Comparison of ENCODE assay signal across 17 cellular contexts in genomic region chr15:93862791-93863190, GRCh38.
DNase-seq lines count a peak whose midpoint lies in the region; ATAC-seq and TF ChIP-seq lines count a peak whose summit lies in the region.
"Had no signal": no experiment of that assay in that cellular context is flagged by ENCODE, and none has a peak within 500 bp of the region (broad histone marks: within the 10 kb centered on the region; RNA-seq: fewer than 3 reads in every experiment).

No MANE protein-coding gene starts in this region.

- no peak overlapping the region for H3K4me3 Mint-ChIP-seq in progenitor cell of endocrine pancreas (ENCODE audit: low read depth)

- no peak for TF ChIP-seq CTCF in body of pancreas (IDR thresholded peaks at IDR 0.05)
- TF ChIP-seq CTCF in right lobe of liver (IDR thresholded peaks at IDR 0.05): no peak
- no peak for TF ChIP-seq CTCF in testis (IDR thresholded peaks at IDR 0.05)
- no peak for TF ChIP-seq CTCF in progenitor cell of endocrine pancreas (IDR thresholded peaks at IDR 0.05; ENCODE audit: unreplicated experiment)

- peaks cover 11% of the 10 kb centered on the region for H3K27me3 Mint-ChIP-seq in progenitor cell of endocrine pancreas

- H3K4me1 Mint-ChIP-seq in progenitor cell of endocrine pancreas (ENCODE audit: low read depth): no peaks in the 10 kb centered on the region

- H3K4me1 ChIP-seq in body of pancreas: no peaks in the 10 kb centered on the region
- no peaks in the 10 kb centered on the region for H3K4me1 ChIP-seq in right lobe of liver
- no peaks in the 10 kb centered on the region for H3K4me1 ChIP-seq in testis
- H3K4me1 ChIP-seq: thyroid gland had no signal

- ATAC-seq in body of pancreas (peak; percentile 24), right lobe of liver (peak; percentile 56 to 76 (median 67)), GM18858 (IDR thresholded peaks at IDR 0.05; ENCODE audit: unreplicated experiment) (no peak)
- ATAC-seq: activated CD4-positive, CD25-positive, alpha-beta regulatory T cell treated with anti-CD3 and anti-CD28 coated beads, Interleukin-2, amount 50 U/mL, for 24 hours had no signal

- peak; percentile 85 for DNase-seq in MV-4-11 (lab: John Stamatoyannopoulos, UW)
- DNase-seq in body of pancreas: peak in 2 of 4 donors; percentile 8 to 74
- peak in 1 of 3 donors; percentile 50 for DNase-seq in right lobe of liver
- peak; percentile 37 for DNase-seq in testis
- DNase-seq in stimulated activated CD4-positive, alpha-beta T cell treated with anti-CD3 and anti-CD28 coated beads, Interleukin-4, amount 100 ng/mL, for 24 hours: no peak
- DNase-seq in activated CD4-positive, alpha-beta T cell treated with anti-CD3 and anti-CD28 coated beads for 48 hours: no peak
- no peak for DNase-seq in progenitor cell of endocrine pancreas (ENCODE audit: low spot score, unreplicated experiment)
- DNase-seq: brain microvascular endothelial cell, Calu3, GM23248, NCI-H1092 treated with DMSO at 0.1 percent for 48 hours, NCI-H524, SJCRH30 had no signal

- H3K9me3 Mint-ChIP-seq in progenitor cell of endocrine pancreas (ENCODE audit: low read depth): no peaks in the 10 kb centered on the region

- no peak overlapping the region for H3K27ac Mint-ChIP-seq in progenitor cell of endocrine pancreas

- no peaks in the 10 kb centered on the region for H3K9me3 ChIP-seq in body of pancreas
- H3K9me3 ChIP-seq in right lobe of liver: no peaks in the 10 kb centered on the region
- no peaks in the 10 kb centered on the region for H3K9me3 ChIP-seq in testis
- H3K9me3 ChIP-seq: SJCRH30, thyroid gland had no signal

- WGBS in body of pancreas, 2 donors: 57 to 74% methylated on average over 7 of the region's 7 CpGs
- WGBS in right lobe of liver (ENCODE audit: insufficient coverage, low coverage, low lambda C conversion rate, missing lambda C conversion rate): 42% methylated on average over 7 of the region's 7 CpGs
- 79 to 89% methylated on average over 7 of the region's 7 CpGs for WGBS in testis, 2 donors

- H3K4me3 ChIP-seq in body of pancreas (no peak overlapping the region), right lobe of liver (no peak overlapping the region), testis (no peak overlapping the region)
- H3K4me3 ChIP-seq: GM23248, SJCRH30, thyroid gland had no signal

- no peaks in the 10 kb centered on the region for H3K36me3 Mint-ChIP-seq in progenitor cell of endocrine pancreas (ENCODE audit: insufficient read depth)

- peak overlapping the region in 2 of 4 donors; percentile 16 to 72 for H3K27ac ChIP-seq in body of pancreas
- H3K27ac ChIP-seq in right lobe of liver: no peak overlapping the region
- peak overlapping the region in 1 of 2 donors; percentile 38 for H3K27ac ChIP-seq in testis
- H3K27ac ChIP-seq: brain microvascular endothelial cell, epithelial cell of prostate, GM23248, SJCRH30, thyroid gland had no signal

- intact Hi-C loops in body of pancreas (cut with DNase I) (no loop called here), right lobe of liver (cut with DNase I) (no loop called here), testis (cut with DNase I; ENCODE audit: low total_unique reads) (loop anchor here (10.0 kb wide), 1 partner anchor 62 kb away; no protein-coding TSS in a partner anchor)

- H3K27me3 ChIP-seq in body of pancreas: no peaks in the 10 kb centered on the region
- H3K27me3 ChIP-seq in right lobe of liver: no peaks in the 10 kb centered on the region
- no peaks in the 10 kb centered on the region for H3K27me3 ChIP-seq in testis
- H3K27me3 ChIP-seq: brain microvascular endothelial cell, SJCRH30, thyroid gland had no signal

- no peaks in the 10 kb centered on the region for H3K36me3 ChIP-seq in body of pancreas (replicated peaks in 1 of 2; ENCODE audit: insufficient read depth in 1 of 2, low read depth in 2 of 2)
- H3K36me3 ChIP-seq in right lobe of liver: no peaks in the 10 kb centered on the region
- H3K36me3 ChIP-seq in testis (ENCODE audit: low read depth, missing control alignments): no peaks in the 10 kb centered on the region
- H3K36me3 ChIP-seq: brain microvascular endothelial cell, SJCRH30, thyroid gland had no signal

- peak in 1 of 3 donors; percentile 60 for TF ChIP-seq POLR2A in body of pancreas (IDR thresholded peaks at IDR 0.05)
- TF ChIP-seq POLR2A in right lobe of liver (IDR thresholded peaks at IDR 0.05): peak; percentile 47
- no peak for TF ChIP-seq POLR2A in testis (IDR thresholded peaks at IDR 0.05)

Comparison
In these comparisons a context has a peak if more than half of its experiments do, and no peak if none do; other contexts are left out.
1. DNase-seq: peak in MV-4-11 (single experiment) and testis (single experiment); none in stimulated activated CD4-positive, alpha-beta T cell treated with anti-CD3 and anti-CD28 coated beads, Interleukin-4, amount 100 ng/mL, for 24 hours (single experiment), activated CD4-positive, alpha-beta T cell treated with anti-CD3 and anti-CD28 coated beads for 48 hours (single experiment) and progenitor cell of endocrine pancreas (single experiment).